17 cellular contexts compared by ENCODE assay signal in genomic region chr2:105932582-105932981, GRCh38.
A peak's percentile ranks its signal among the peaks of the same experiment; 100 is the strongest.
DNase-seq lines count a peak whose midpoint lies in the region; ATAC-seq lines count a peak whose summit lies in the region.
"Had no signal": no experiment of that assay in that cellular context is flagged by ENCODE, and none has a peak within 500 bp of the region (broad histone marks: within the 10 kb centered on the region; RNA-seq: fewer than 3 reads in every experiment).

No MANE protein-coding gene starts in this region.

- CTCF ChIA-PET in CD4-positive, alpha-beta memory T cell (lab: Charles Lee; ENCODE audit: partially characterized antibody), result interaction anchor here (1.0 to 3.4 kb wide), 2 partner anchors 13 to 135 kb away, joined by 3 to 26 read pairs; no protein-coding TSS in a partner anchor
- CTCF ChIA-PET in naive thymus-derived CD4-positive, alpha-beta T cell (lab: Charles Lee), result interaction anchor here (0.9 to 1.5 kb wide), 3 partner anchors 13 to 162 kb away, joined by 3 to 7 read pairs (median 3); no protein-coding TSS in a partner anchor

- no peak overlapping the region for H3K4me3 Mint-ChIP-seq in activated naive CD8-positive, alpha-beta T cell treated with anti-CD3 and anti-CD28 coated beads, Interleukin-2, amount 10 ng/mL, durations not matched to agents 7 days and 5 days
- H3K4me3 Mint-ChIP-seq in activated naive CD8-positive, alpha-beta T cell treated with anti-CD3 and anti-CD28 coated beads for 36 hours, result no peak overlapping the region
- H3K4me3 Mint-ChIP-seq in CD4-positive, alpha-beta memory T cell, result peak overlapping the region in 4 of 8 donors; percentile 8 to 72 (median 23)
- H3K4me3 Mint-ChIP-seq in naive thymus-derived CD4-positive, alpha-beta T cell, result peak overlapping the region in 7 of 10 donors; percentile 18 to 76 (median 39)
- H3K4me3 Mint-ChIP-seq: B cell, IgD-negative memory B cell had no signal

- H3K27me3 ChIP-seq in CD4-positive, alpha-beta memory T cell (ENCODE audit: insufficient read depth, low read length), result no peaks in the 10 kb centered on the region
- no peaks in the 10 kb centered on the region for H3K27me3 ChIP-seq in naive thymus-derived CD4-positive, alpha-beta T cell (ENCODE audit: control insufficient read depth in 2 of 2, insufficient read depth in 2 of 2, low read length in 2 of 2)
- H3K27me3 ChIP-seq: BLaER1 treated with 17β-estradiol and CSF1 and Interleukin-3, amounts not matched to agents 10 nM and 100 nM had no signal

- no peaks in the 10 kb centered on the region for H3K36me3 ChIP-seq in CD4-positive, alpha-beta memory T cell (ENCODE audit: insufficient read depth, low read length)
- no peaks in the 10 kb centered on the region for H3K36me3 ChIP-seq in naive thymus-derived CD4-positive, alpha-beta T cell (ENCODE audit: control insufficient read depth in 2 of 3, insufficient read depth in 3 of 3, low read length in 3 of 3)
- H3K36me3 ChIP-seq: BLaER1 treated with 17β-estradiol and CSF1 and Interleukin-3, amounts not matched to agents 10 nM and 100 nM; HAP-1 had no signal

- POLR2A ChIA-PET in activated naive CD8-positive, alpha-beta T cell treated with anti-CD3 and anti-CD28 coated beads, Interleukin-2, amount 10 ng/mL, durations not matched to agents 7 days and 5 days (lab: Charles Lee), result interaction anchor here (0.7 kb wide), 1 partner anchor 577 kb away, joined by 3 read pairs; no protein-coding TSS in a partner anchor
- POLR2A ChIA-PET in CD4-positive, alpha-beta memory T cell (lab: Charles Lee; ENCODE audit: partially characterized antibody), result interaction anchor here (0.7 to 3.3 kb wide), 5 partner anchors 10 to 161 kb away, joined by 3 to 24 read pairs (median 4); no protein-coding TSS in a partner anchor
- POLR2A ChIA-PET in naive thymus-derived CD4-positive, alpha-beta T cell (lab: Charles Lee), result interaction anchor here (0.9 to 1.5 kb wide), 2 partner anchors 14 to 162 kb away, joined by 4 read pairs; no protein-coding TSS in a partner anchor

- no peaks in the 10 kb centered on the region for H3K9me3 ChIP-seq in CD4-positive, alpha-beta memory T cell (ENCODE audit: control insufficient read depth in 1 of 2, low read length in 2 of 2)
- H3K9me3 ChIP-seq in naive thymus-derived CD4-positive, alpha-beta T cell (ENCODE audit: control insufficient read depth in 2 of 3, low read length in 3 of 3), result no peaks in the 10 kb centered on the region
- H3K9me3 ChIP-seq: HAP-1 had no signal

- H3K4me1 ChIP-seq in CD4-positive, alpha-beta memory T cell (ENCODE audit: insufficient read depth, low read length), result peaks cover 82% of the 10 kb centered on the region
- peaks cover 64 to 77% of the 10 kb centered on the region in 2 donors for H3K4me1 ChIP-seq in naive thymus-derived CD4-positive, alpha-beta T cell (ENCODE audit: control insufficient read depth in 2 of 2, insufficient read depth in 2 of 2, low read length in 2 of 2)
- H3K4me1 ChIP-seq: BLaER1 treated with 17β-estradiol and CSF1 and Interleukin-3, amounts not matched to agents 10 nM and 100 nM; HAP-1 had no signal

- peaks cover 35% of the 10 kb centered on the region for H3K4me1 Mint-ChIP-seq in activated naive CD8-positive, alpha-beta T cell treated with anti-CD3 and anti-CD28 coated beads, Interleukin-2, amount 10 ng/mL, durations not matched to agents 7 days and 5 days
- peaks cover 52% of the 10 kb centered on the region for H3K4me1 Mint-ChIP-seq in activated naive CD8-positive, alpha-beta T cell treated with anti-CD3 and anti-CD28 coated beads for 36 hours
- peaks cover 31 to 44% (median 37%) of the 10 kb centered on the region in 4 donors for H3K4me1 Mint-ChIP-seq in CD4-positive, alpha-beta memory T cell
- peaks cover 27 to 45% (median 42%) of the 10 kb centered on the region in 7 donors for H3K4me1 Mint-ChIP-seq in naive thymus-derived CD4-positive, alpha-beta T cell
- H3K4me1 Mint-ChIP-seq: B cell, IgD-negative memory B cell had no signal

- no peak for DNase-seq in activated naive CD8-positive, alpha-beta T cell treated with anti-CD3 and anti-CD28 coated beads, Interleukin-2, amount 10 ng/mL, durations not matched to agents 7 days and 5 days
- DNase-seq in activated naive CD8-positive, alpha-beta T cell treated with anti-CD3 and anti-CD28 coated beads for 36 hours, result no peak
- DNase-seq in CD4-positive, alpha-beta memory T cell, result no peak
- DNase-seq in naive thymus-derived CD4-positive, alpha-beta T cell, result no peak
- DNase-seq in sciatic nerve (ENCODE audit: low spot score) (no peak), middle frontal gyrus (ENCODE audit: extremely low spot score, low spot score) (no peak)
- DNase-seq: Calu3, DMS79 treated with DMSO at 0.1 percent for 48 hours, GF-D8, GM23248 had no signal

- peaks cover 8% of the 10 kb centered on the region for H3K9me3 Mint-ChIP-seq in activated naive CD8-positive, alpha-beta T cell treated with anti-CD3 and anti-CD28 coated beads, Interleukin-2, amount 10 ng/mL, durations not matched to agents 7 days and 5 days
- H3K9me3 Mint-ChIP-seq in activated naive CD8-positive, alpha-beta T cell treated with anti-CD3 and anti-CD28 coated beads for 36 hours, result peaks cover 7% of the 10 kb centered on the region
- peaks cover 0 to 2% (median 0%) of the 10 kb centered on the region in 8 donors for H3K9me3 Mint-ChIP-seq in CD4-positive, alpha-beta memory T cell
- H3K9me3 Mint-ChIP-seq in naive thymus-derived CD4-positive, alpha-beta T cell, result peaks cover 0 to 6% (median 0%) of the 10 kb centered on the region in 11 donors

- H3K4me3 ChIP-seq in CD4-positive, alpha-beta memory T cell (ENCODE audit: low read length in 2 of 2), result no peak overlapping the region
- H3K4me3 ChIP-seq in naive thymus-derived CD4-positive, alpha-beta T cell (ENCODE audit: low read length), result peak overlapping the region; percentile 9
- H3K4me3 ChIP-seq: BLaER1 treated with 17β-estradiol and CSF1 and Interleukin-3, amounts not matched to agents 10 nM and 100 nM; GM23248; HAP-1 had no signal

- H3K27me3 Mint-ChIP-seq in activated naive CD8-positive, alpha-beta T cell treated with anti-CD3 and anti-CD28 coated beads, Interleukin-2, amount 10 ng/mL, durations not matched to agents 7 days and 5 days, result no peaks in the 10 kb centered on the region
- H3K27me3 Mint-ChIP-seq in activated naive CD8-positive, alpha-beta T cell treated with anti-CD3 and anti-CD28 coated beads for 36 hours, result no peaks in the 10 kb centered on the region
- no peaks in the 10 kb centered on the region for H3K27me3 Mint-ChIP-seq in CD4-positive, alpha-beta memory T cell
- H3K27me3 Mint-ChIP-seq in naive thymus-derived CD4-positive, alpha-beta T cell, result no peaks in the 10 kb centered on the region
- H3K27me3 Mint-ChIP-seq: B cell had no signal

- intact Hi-C loops in CD4-positive, alpha-beta memory T cell (cut with micrococcal nuclease), result no loop called here
- intact Hi-C loops in naive thymus-derived CD4-positive, alpha-beta T cell (cut with micrococcal nuclease), result no loop called here
- intact Hi-C loops in sciatic nerve (cut with DNase I), result no loop called here

- ATAC-seq in activated naive CD8-positive, alpha-beta T cell treated with anti-CD3 and anti-CD28 coated beads, Interleukin-2, amount 10 ng/mL, durations not matched to agents 7 days and 5 days (ENCODE audit: low read depth), result no peak
- no peak for ATAC-seq in naive thymus-derived CD4-positive, alpha-beta T cell
- peak; percentile 66 for ATAC-seq in sciatic nerve
- ATAC-seq in GM19324 (IDR thresholded peaks at IDR 0.05; ENCODE audit: low FRiP score, unreplicated experiment), result no peak
- no peak for ATAC-seq in GM21360 (IDR thresholded peaks at IDR 0.05; ENCODE audit: unreplicated experiment)
- ATAC-seq: HepG2 had no signal

- no peak overlapping the region for H3K27ac ChIP-seq in CD4-positive, alpha-beta memory T cell (ENCODE audit: low read depth, low read length)
- no peak overlapping the region for H3K27ac ChIP-seq in naive thymus-derived CD4-positive, alpha-beta T cell (ENCODE audit: low read depth, low read length)
- H3K27ac ChIP-seq: BLaER1 treated with 17β-estradiol and CSF1 and Interleukin-3, amounts not matched to agents 10 nM and 100 nM; GM23248 had no signal

- peaks cover 10% of the 10 kb centered on the region for H3K36me3 Mint-ChIP-seq in activated naive CD8-positive, alpha-beta T cell treated with anti-CD3 and anti-CD28 coated beads, Interleukin-2, amount 10 ng/mL, durations not matched to agents 7 days and 5 days
- peaks cover 6% of the 10 kb centered on the region for H3K36me3 Mint-ChIP-seq in activated naive CD8-positive, alpha-beta T cell treated with anti-CD3 and anti-CD28 coated beads for 36 hours
- H3K36me3 Mint-ChIP-seq in CD4-positive, alpha-beta memory T cell, result no peaks in the 10 kb centered on the region
- H3K36me3 Mint-ChIP-seq in naive thymus-derived CD4-positive, alpha-beta T cell, result no peaks in the 10 kb centered on the region

- peak overlapping the region; percentile 19 for H3K27ac Mint-ChIP-seq in activated naive CD8-positive, alpha-beta T cell treated with anti-CD3 and anti-CD28 coated beads, Interleukin-2, amount 10 ng/mL, durations not matched to agents 7 days and 5 days
- H3K27ac Mint-ChIP-seq in activated naive CD8-positive, alpha-beta T cell treated with anti-CD3 and anti-CD28 coated beads for 36 hours, result no peak overlapping the region
- H3K27ac Mint-ChIP-seq in CD4-positive, alpha-beta memory T cell, result peak overlapping the region in 5 of 7 donors; percentile 58 to 79 (median 67)
- peak overlapping the region in 2 of 9 donors; percentile 49 to 84 for H3K27ac Mint-ChIP-seq in naive thymus-derived CD4-positive, alpha-beta T cell
- H3K27ac Mint-ChIP-seq: B cell, IgD-negative memory B cell had no signal

Comparison
In these comparisons a context has a peak if more than half of its experiments do, and no peak if none do; other contexts are left out.
1. H3K4me3 Mint-ChIP-seq: peak in naive thymus-derived CD4-positive, alpha-beta T cell (7 of 10); none in activated naive CD8-positive, alpha-beta T cell treated with anti-CD3 and anti-CD28 coated beads, Interleukin-2, amount 10 ng/mL, durations not matched to agents 7 days and 5 days (single experiment) and activated naive CD8-positive, alpha-beta T cell treated with anti-CD3 and anti-CD28 coated beads for 36 hours (single experiment).